ENCODE assay signal across 8 cellular contexts in genomic region chr11:65013692-65014145, GRCh38. TPM values are rescaled to one million over a fixed set of nuclear protein-coding genes. Genes with fewer than 3 reads are reported as not detected.
DNase-seq lines count a peak whose midpoint lies in the region; ATAC-seq and TF ChIP-seq lines count a peak whose summit lies in the region.

No MANE protein-coding gene starts in this region.

- no peaks in the 10 kb centered on the region for H3K27me3 ChIP-seq in GM06990 (replicated peaks; ENCODE audit: control insufficient read depth, insufficient read depth, low read length)
- H3K27me3 ChIP-seq in right atrium auricular region = no peaks in the 10 kb centered on the region
- no peaks in the 10 kb centered on the region for H3K27me3 ChIP-seq in psoas muscle (ENCODE audit: insufficient read depth in 3 of 3, low read length in 2 of 3)

- H3K27ac ChIP-seq in right atrium auricular region (peak overlapping the region; percentile 97 to 100), psoas muscle (peak overlapping the region; percentile 97)

- TF ChIP-seq CTCF in GM06990 (IDR thresholded peaks at IDR 0.05; ENCODE audit: insufficient read depth, low read length, poor library complexity, severe bottlenecking) (peak; percentile 56), right atrium auricular region (IDR thresholded peaks at IDR 0.05) (peak; percentile 44 to 68), psoas muscle (IDR thresholded peaks at IDR 0.05) (no peak)

- 0 to 1% (median 0%) methylated on average over 34 to 37 of the region's 37 CpGs for WGBS in psoas muscle, 3 donors

- H3K36me3 ChIP-seq in GM06990 (ENCODE audit: control insufficient read depth, insufficient read depth, low read length) (peaks cover 4% of the 10 kb centered on the region), right atrium auricular region (peaks cover 4% of the 10 kb centered on the region), psoas muscle (ENCODE audit: insufficient read depth in 1 of 2, low read depth in 1 of 2) (peaks cover 0 to 12% of the 10 kb centered on the region in 2 donors)

- H3K4me3 ChIP-seq in GM06990 (replicated peaks; ENCODE audit: low read depth, low read length) (peak overlapping the region; percentile 77), right atrium auricular region (peak overlapping the region; percentile 65 to 85), psoas muscle (peak overlapping the region; percentile 81)

- intact Hi-C loops in psoas muscle (cut with DNase I) = loop anchor here (1.0 to 10.0 kb wide), 4 partner anchors 86 to 169 kb away; partner anchors contain the start of genes CDC42BPG (in 1 of the 2) and TM7SF2 (in 1 of the 2)

- peak; percentile 92 for ATAC-seq in SK-N-SH treated with all-trans-retinoic acid at 6 μM for 48 hours
- ATAC-seq in psoas muscle = peak; percentile 90 to 96 (median 92)

- DNase-seq in GM06990 (ENCODE audit: extremely low read depth, insufficient read length) (peak; percentile 95), H4 (ENCODE audit: low spot score) (peak; percentile 89), LoVo (ENCODE audit: low spot score) (peak; percentile 89), amygdala (lab: John Stamatoyannopoulos, UW) (peak in 55 of 56 donors; percentile 43 to 94 (median 84)), right atrium auricular region (ENCODE audit: low spot score) (peak; percentile 90), psoas muscle (peak; percentile 92 to 96), DMS53 treated with DMSO at 0.1 percent for 48 hours (lab: John Stamatoyannopoulos, UW; ENCODE audit: unreplicated experiment) (no peak)

- H3K9me3 ChIP-seq in right atrium auricular region = no peaks in the 10 kb centered on the region
- H3K9me3 ChIP-seq in psoas muscle = no peaks in the 10 kb centered on the region

- H3K4me1 ChIP-seq in right atrium auricular region (peaks cover 0 to 27% of the 10 kb centered on the region in 2 donors), psoas muscle (peaks cover 5% of the 10 kb centered on the region)

TF ChIP-seq in SK-N-SH treated with all-trans-retinoic acid at 6 μM for 48 hours, 23 proteins besides CTCF, POLR2A, EP300 and RAD21:
- TF ChIP-seq TCF4 (CRISPR knock-in tag; IDR thresholded peaks at IDR 0.05; ENCODE audit: borderline replicate concordance) (no peak), ZNF565 (CRISPR knock-in tag; conservative IDR thresholded peaks at IDR 0.05; ENCODE audit: low read depth) (no peak), RARB (CRISPR knock-in tag; IDR thresholded peaks at IDR 0.05) (no peak), CREB5 (CRISPR knock-in tag; IDR thresholded peaks at IDR 0.05; ENCODE audit: low read depth) (no peak), PPARA (CRISPR knock-in tag; IDR thresholded peaks at IDR 0.05; ENCODE audit: borderline replicate concordance) (no peak)

RNA-seq across cellular contexts. Expression of gene ARL2, which starts 0.2 kb away (rescaled TPM):
- total RNA-seq in H4 (2014; rRNA removed; shearing (Covaris generic)) = 266 and 271 TPM in 2 replicates
- 100 to 1,000 TPM; 155 to 207 TPM for total RNA-seq in right atrium auricular region
- total RNA-seq in psoas muscle = 100 to 1,000 TPM; 109 to 171 (median 145) TPM
- 100 to 1,000 TPM; 119 to 168 (median 154) TPM for polyA plus RNA-seq in psoas muscle

RNA-seq across cellular contexts. Expression of gene SNX15, which starts 13.5 kb away (rescaled TPM):
- total RNA-seq in H4 (2014; rRNA removed; shearing (Covaris generic)) = 6.3 and 8.5 TPM in 2 replicates
- 10 to 100 TPM; 19.4 to 21.8 TPM for total RNA-seq in right atrium auricular region
- total RNA-seq in psoas muscle = 10 to 100 TPM; 15.6 to 21.7 (median 18.7) TPM
- polyA plus RNA-seq in psoas muscle = 10 to 100 TPM; 26.7 to 66.5 (median 30.3) TPM

RNA-seq across cellular contexts. Expression of gene BATF2, which starts 16.9 kb away (rescaled TPM):
- total RNA-seq in H4 (2014; rRNA removed; shearing (Covaris generic)) = 1.8 and 2.3 TPM in 2 replicates
- total RNA-seq in right atrium auricular region (1 to 10 TPM; 1.1 to 1.6 TPM), psoas muscle (1 to 10 TPM; 1.7 to 2.5 (median 2.4) TPM)
- 1 to 10 TPM; 2.3 to 8.4 (median 3.4) TPM for polyA plus RNA-seq in psoas muscle

RNA-seq across cellular contexts. Expression of gene SAC3D1, which starts 27.3 kb away (rescaled TPM):
- 4.1 and 10.7 TPM in 2 replicates for total RNA-seq in H4 (2014; rRNA removed; shearing (Covaris generic))
- total RNA-seq in right atrium auricular region = 1 to 10 TPM; 5.4 to 6.8 TPM
- 10 to 100 TPM in 1 of 4 donors, 1 to 10 TPM in 3; 8.4 to 12.3 (median 9.1) TPM for total RNA-seq in psoas muscle
- polyA plus RNA-seq in psoas muscle = 10 to 100 TPM; 10.8 to 19.2 (median 12.9) TPM

RNA-seq across cellular contexts. Expression of gene MAJIN, which starts 41.8 kb away (rescaled TPM):
- total RNA-seq in H4 (2014; rRNA removed; shearing (Covaris generic)) = not detected in 2 replicates
- not detected for total RNA-seq in right atrium auricular region
- not detected for total RNA-seq in psoas muscle
- polyA plus RNA-seq in psoas muscle = not detected
